Comparison of ENCODE assay signal across 21 cellular contexts in genomic region chr5:36883894-36884462, GRCh38. TPM values are rescaled to one million over a fixed set of nuclear protein-coding genes. Genes with fewer than 3 reads are reported as not detected.
DNase-seq lines count a peak whose midpoint lies in the region; ATAC-seq and TF ChIP-seq lines count a peak whose summit lies in the region.
"Had no signal": no experiment of that assay in that cellular context is flagged by ENCODE, and none has a peak within 500 bp of the region (broad histone marks: within the 10 kb centered on the region; RNA-seq: fewer than 3 reads in every experiment).

No MANE protein-coding gene starts in this region.

- H3K9me3 ChIP-seq in cardiac muscle cell (ENCODE audit: low read depth), result no peaks in the 10 kb centered on the region

- H3K4me1 Mint-ChIP-seq in brain (peaks cover 68% of the 10 kb centered on the region), Calu3 (ENCODE audit: low read depth, unreplicated experiment) (peaks cover 27% of the 10 kb centered on the region)

- CTCF ChIA-PET in Calu3 (lab: Charles Lee), result no interaction called here

- peaks cover 0 to 2% (median 0%) of the 10 kb centered on the region in 5 experiments for H3K9me3 Mint-ChIP-seq in brain
- no peaks in the 10 kb centered on the region for H3K9me3 Mint-ChIP-seq in Calu3 (ENCODE audit: low read depth, unreplicated experiment)
- H3K9me3 Mint-ChIP-seq: activated T-helper 17 cell treated with anti-CD3 and anti-CD28 coated beads, Interleukin-2, amount 50 U/mL, for 72 hours; dendritic cell treated with granulocyte-macrophage colony-stimulating factor and Interleukin-4, amounts not matched to agents 40 ng/mL and 50 ng/mL, for 4 days; HFFc6 had no signal

- no peaks in the 10 kb centered on the region for H3K27me3 ChIP-seq in cardiac muscle cell

- intact Hi-C loops in cardiac septum (cut with DNase I) (no loop called here), Calu3 (cut with micrococcal nuclease; ENCODE audit: unreplicated experiment) (loop anchor here (5.0 kb wide), 1 partner anchor 43 kb away; no protein-coding TSS in a partner anchor)

- H3K27ac Mint-ChIP-seq in brain (peak overlapping the region in 3 of 5 experiments; percentile 2 to 44 (median 11)), Calu3 (ENCODE audit: unreplicated experiment) (no peak overlapping the region)
- H3K27ac Mint-ChIP-seq: activated T-helper 17 cell treated with anti-CD3 and anti-CD28 coated beads, Interleukin-2, amount 50 U/mL, for 72 hours; dendritic cell treated with granulocyte-macrophage colony-stimulating factor and Interleukin-4, amounts not matched to agents 40 ng/mL and 50 ng/mL, for 4 days; HFFc6 had no signal

- no peak overlapping the region for H3K4me3 ChIP-seq in cardiac muscle cell

- H3K36me3 Mint-ChIP-seq in brain (peaks cover 46% of the 10 kb centered on the region), Calu3 (ENCODE audit: insufficient read depth, unreplicated experiment) (peaks cover 4% of the 10 kb centered on the region)

- H3K27me3 Mint-ChIP-seq in brain (no peaks in the 10 kb centered on the region), Calu3 (ENCODE audit: unreplicated experiment) (no peaks in the 10 kb centered on the region)
- H3K27me3 Mint-ChIP-seq: activated T-helper 17 cell treated with anti-CD3 and anti-CD28 coated beads, Interleukin-2, amount 50 U/mL, for 72 hours; dendritic cell treated with granulocyte-macrophage colony-stimulating factor and Interleukin-4, amounts not matched to agents 40 ng/mL and 50 ng/mL, for 4 days had no signal

- H3K36me3 ChIP-seq in cardiac muscle cell, result no peaks in the 10 kb centered on the region

- no peak for TF ChIP-seq CTCF in cardiac muscle cell (IDR thresholded peaks at IDR 0.05; ENCODE audit: low read depth, low read length)
- TF ChIP-seq CTCF in brain (conservative IDR thresholded peaks at IDR 0.05), result no peak
- TF ChIP-seq CTCF in Calu3 (IDR thresholded peaks at IDR 0.05; ENCODE audit: unreplicated experiment), result no peak

- peak; percentile 60 for ATAC-seq in HG02885 (IDR thresholded peaks at IDR 0.05; ENCODE audit: poor library complexity, unreplicated experiment)
- ATAC-seq in HG03135 (IDR thresholded peaks at IDR 0.05; ENCODE audit: unreplicated experiment), result no peak
- ATAC-seq: activated T-helper 17 cell treated with anti-CD3 and anti-CD28 coated beads, Interleukin-2, amount 50 U/mL, for 72 hours; HepG2 had no signal

- peak overlapping the region; percentile 41 for H3K27ac ChIP-seq in cardiac muscle cell

- peak overlapping the region in 3 of 5 experiments; percentile 18 to 25 (median 23) for H3K4me3 Mint-ChIP-seq in brain
- H3K4me3 Mint-ChIP-seq in Calu3 (ENCODE audit: low read depth, unreplicated experiment), result no peak overlapping the region
- H3K4me3 Mint-ChIP-seq: activated T-helper 17 cell treated with anti-CD3 and anti-CD28 coated beads, Interleukin-2, amount 50 U/mL, for 72 hours; dendritic cell treated with granulocyte-macrophage colony-stimulating factor and Interleukin-4, amounts not matched to agents 40 ng/mL and 50 ng/mL, for 4 days; HFFc6 had no signal

- peaks cover 34% of the 10 kb centered on the region for H3K4me1 ChIP-seq in cardiac muscle cell (ENCODE audit: low read depth)

- no TSS peak for BruUV-seq in Calu3 (replicated peaks; lab: Mats Ljungman, UMichigan)

- DNase-seq in cardiac muscle cell (ENCODE audit: low read depth in 1 of 2, low spot score in 1 of 2) (no peak), cardiac septum (ENCODE audit: low spot score) (no peak), KG1 (lab: John Stamatoyannopoulos, UW) (no peak), Calu3 (no peak)
- no peak for DNase-seq in activated CD4-positive, CD25-positive, alpha-beta regulatory T cell (lab: John Stamatoyannopoulos, UW)
- DNase-seq: activated CD4-positive, alpha-beta T cell treated with anti-CD3 and anti-CD28 coated beads for 1 hour; glutamatergic neuron; HFFc6; mesenchymal stem cell; NCI-H1092 treated with DMSO at 0.1 percent for 48 hours; NCI-H2081; NCI-H345; NCI-H82; retina; stimulated activated CD4-positive, alpha-beta T cell treated with anti-CD3 and anti-CD28 coated beads, Interleukin-4, amount 100 ng/mL, for 24 hours had no signal

RNA-seq across cellular contexts. Expression of gene NIPBL, which starts 7.4 kb away (rescaled TPM):
- total RNA-seq in cardiac muscle cell, result 15.9 and 43.9 TPM in 2 replicates
- 19.1 and 32.2 TPM in 2 replicates for polyA plus RNA-seq in cardiac muscle cell
- 46.8 TPM for total RNA-seq in cardiac septum
- polyA plus RNA-seq in brain (ENCODE audit: insufficient read depth, low read depth, low replicate concordance), result 10.4 TPM
- total RNA-seq in Calu3 (2022), result 53.1 and 53.2 TPM in 2 replicates
